ENCODE assay signal across 9 cellular contexts in genomic region chr6:16674666-16675392, GRCh38.
A peak's percentile ranks its signal among the peaks of the same experiment; 100 is the strongest.
DNase-seq lines count a peak whose midpoint lies in the region; ATAC-seq and TF ChIP-seq lines count a peak whose summit lies in the region.
"Had no signal": no experiment of that assay in that cellular context is flagged by ENCODE, and none has a peak within 500 bp of the region (broad histone marks: within the 10 kb centered on the region; RNA-seq: fewer than 3 reads in every experiment).

No MANE protein-coding gene starts in this region.

- no peak overlapping the region for H3K14ac ChIP-seq in neuronal stem cell (ENCODE audit: low read length)

- H3K9me2 ChIP-seq in hepatocyte (replicated peaks; ENCODE audit: insufficient read depth): no peaks in the 10 kb centered on the region

- H3K23ac ChIP-seq in neuronal stem cell (ENCODE audit: low read depth, low read length, poor library complexity): no peak overlapping the region

- peaks cover 5 to 7% of the 10 kb centered on the region in 2 donors for H3K36me3 Mint-ChIP-seq in activated T-cell treated with anti-CD3 and anti-CD28 coated beads, Interleukin-2, amount 50 U/mL, for 72 hours (ENCODE audit: insufficient read depth in 2 of 2)

- H2BK15ac ChIP-seq in neuronal stem cell (ENCODE audit: low read length): no peak overlapping the region

- no peak overlapping the region for H2BK5ac ChIP-seq in neuronal stem cell (ENCODE audit: low read length)

- H3K4me3 Mint-ChIP-seq in activated T-cell treated with anti-CD3 and anti-CD28 coated beads, Interleukin-2, amount 50 U/mL, for 72 hours: peak overlapping the region in 1 of 2 donors; percentile 57

- H3K4me1 ChIP-seq in hepatocyte (ENCODE audit: insufficient read depth) (peaks cover 14% of the 10 kb centered on the region), tibial nerve (peaks cover 0 to 49% (median 23%) of the 10 kb centered on the region in 4 donors), neuronal stem cell (ENCODE audit: control insufficient read depth in 2 of 2, insufficient read depth in 1 of 2, low read depth in 1 of 2, low read length in 2 of 2) (peaks cover 3 to 6% of the 10 kb centered on the region in 2 donors)

- H2AFZ ChIP-seq in hepatocyte (no peak overlapping the region), neuronal stem cell (ENCODE audit: low read length) (no peak overlapping the region)

- no peak for TF ChIP-seq POLR2A in tibial nerve (IDR thresholded peaks at IDR 0.05)

- no peaks in the 10 kb centered on the region for H4K20me1 ChIP-seq in hepatocyte (ENCODE audit: insufficient read depth, poor library complexity, severe bottlenecking)

- H2AK5ac ChIP-seq in neuronal stem cell (ENCODE audit: low read depth, low read length): no peak overlapping the region

- ATAC-seq in activated T-cell treated with anti-CD3 and anti-CD28 coated beads, Interleukin-2, amount 50 U/mL, for 72 hours (replicated peaks in 1 of 2): peak in 1 of 2 donors; percentile 1
- ATAC-seq in HG03135 (IDR thresholded peaks at IDR 0.05; ENCODE audit: unreplicated experiment): no peak
- ATAC-seq in activated CD4-positive, CD25-positive, alpha-beta regulatory T cell treated with anti-CD3 and anti-CD28 coated beads, Interleukin-2, amount 50 U/mL, for 24 hours: no peak

- TF ChIP-seq CTCF in hepatocyte (IDR thresholded peaks at IDR 0.05; ENCODE audit: poor library complexity) (no peak), tibial nerve (IDR thresholded peaks at IDR 0.05) (no peak)

- H3K4me3 ChIP-seq in hepatocyte: no peak overlapping the region
- no peak overlapping the region for H3K4me3 ChIP-seq in tibial nerve
- H3K4me3 ChIP-seq in neuronal stem cell (ENCODE audit: low read length in 2 of 2): no peak overlapping the region

- no peak overlapping the region for H2BK12ac ChIP-seq in neuronal stem cell (ENCODE audit: low read length)

- H3K27ac Mint-ChIP-seq in activated T-cell treated with anti-CD3 and anti-CD28 coated beads, Interleukin-2, amount 50 U/mL, for 72 hours: peak overlapping the region; percentile 39

- no peak overlapping the region for H3K4ac ChIP-seq in neuronal stem cell (ENCODE audit: low read length)

- H3K79me2 ChIP-seq in hepatocyte: peaks cover 30% of the 10 kb centered on the region

- H3K9me3 ChIP-seq in hepatocyte (ENCODE audit: low read depth) (no peaks in the 10 kb centered on the region), tibial nerve (no peaks in the 10 kb centered on the region), neuronal stem cell (replicated peaks in 1 of 2; ENCODE audit: control insufficient read depth in 2 of 2, insufficient read depth in 1 of 2, low read depth in 1 of 2, low read length in 2 of 2) (no peaks in the 10 kb centered on the region)

- H3K9ac ChIP-seq in neuronal stem cell (ENCODE audit: low read depth, low read length, poor library complexity): no peak overlapping the region

- no peak overlapping the region for H2BK120ac ChIP-seq in neuronal stem cell (ENCODE audit: low read depth, low read length)

- no peak for TF ChIP-seq EP300 in tibial nerve (IDR thresholded peaks at IDR 0.05)

- DNase-seq in activated T-cell treated with anti-CD3 and anti-CD28 coated beads, Interleukin-2, amount 50 U/mL, for 72 hours: no peak
- DNase-seq in activated T-cell treated with anti-CD3 and anti-CD28 coated beads, Interleukin-2, amount 50 U/mL, for 1 hour: no peak
- DNase-seq in amniotic epithelial cell (ENCODE audit: low read depth): peak; percentile 74
- DNase-seq in hepatocyte (ENCODE audit: low spot score): no peak
- no peak for DNase-seq in tibial nerve (ENCODE audit: low spot score in 2 of 2)
- no peak for DNase-seq in neuronal stem cell (ENCODE audit: low spot score)
- DNase-seq: NCI-H1105 had no signal

- no peaks in the 10 kb centered on the region for H3K79me1 ChIP-seq in neuronal stem cell (ENCODE audit: low read depth, low read length)

- no peak overlapping the region for H4K8ac ChIP-seq in neuronal stem cell (ENCODE audit: low read depth, low read length)

- H3K9me3 Mint-ChIP-seq in activated T-cell treated with anti-CD3 and anti-CD28 coated beads, Interleukin-2, amount 50 U/mL, for 72 hours: peaks cover 0 to 1% of the 10 kb centered on the region in 2 donors

- 65% methylated on average over 4 of the region's 4 CpGs for WGBS in hepatocyte (ENCODE audit: low lambda C conversion rate, missing lambda C conversion rate)
- 59 to 64% methylated on average over 4 of the region's 4 CpGs for WGBS in tibial nerve, 2 donors
- WGBS in neuronal stem cell (ENCODE audit: extremely low coverage in 2 of 2, insufficient read length in 2 of 2, insufficient replicate concordance in 1 of 2), 2 donors: no CpG with 5 or more reads among the region's 4 CpGs

- H4K91ac ChIP-seq in neuronal stem cell (ENCODE audit: low read depth, low read length, poor library complexity): no peak overlapping the region

- H3K27ac ChIP-seq in hepatocyte (peak overlapping the region; percentile 10), tibial nerve (peak overlapping the region in 3 of 4 donors; percentile 15 to 51 (median 34)), neuronal stem cell (replicated peaks; ENCODE audit: low read length) (no peak overlapping the region)

- H3K36me3 ChIP-seq in hepatocyte (replicated peaks; ENCODE audit: insufficient read depth, low read depth) (no peaks in the 10 kb centered on the region), tibial nerve (no peaks in the 10 kb centered on the region), neuronal stem cell (replicated peaks in 1 of 2; ENCODE audit: control insufficient read depth in 2 of 2, insufficient read depth in 2 of 2, low read length in 2 of 2) (no peaks in the 10 kb centered on the region)

- H3K27me3 ChIP-seq in hepatocyte (no peaks in the 10 kb centered on the region), tibial nerve (no peaks in the 10 kb centered on the region), neuronal stem cell (ENCODE audit: control insufficient read depth in 3 of 3, insufficient read depth in 3 of 3, low read depth in 1 of 3, low read length in 3 of 3) (no peaks in the 10 kb centered on the region)

- H3K4me2 ChIP-seq in hepatocyte (peak overlapping the region; percentile 17), neuronal stem cell (ENCODE audit: insufficient read depth, low read length, poor library complexity, severe bottlenecking) (no peak overlapping the region)

- peaks cover 76% of the 10 kb centered on the region for H3K4me1 Mint-ChIP-seq in activated T-cell treated with anti-CD3 and anti-CD28 coated beads, Interleukin-2, amount 50 U/mL, for 72 hours (ENCODE audit: low read depth)

- no peak overlapping the region for H3K18ac ChIP-seq in neuronal stem cell (ENCODE audit: low read length)

- no peaks in the 10 kb centered on the region for H3K27me3 Mint-ChIP-seq in activated T-cell treated with anti-CD3 and anti-CD28 coated beads, Interleukin-2, amount 50 U/mL, for 72 hours (ENCODE audit: low read depth)
